In genomic region chr1:92299477-92300125, GRCh38 we compare ENCODE assay signal across 1 cellular context.
A peak's percentile ranks its signal among the peaks of the same experiment; 100 is the strongest.
TF ChIP-seq lines count a peak whose summit lies in the region.

No MANE protein-coding gene starts in this region.

TF ChIP-seq in GM12878, 131 proteins besides CTCF, POLR2A, EP300 and RAD21:
- no peak for TF ChIP-seq ZNF592 (IDR thresholded peaks at IDR 0.05)
- TF ChIP-seq ZBTB33 (IDR thresholded peaks at IDR 0.05) = 0 out of 2 replicates have a peak, but pooled peaks have one; percentile 26
